ENCODE assay signal across 1 cellular context in the genomic region with DNA sequence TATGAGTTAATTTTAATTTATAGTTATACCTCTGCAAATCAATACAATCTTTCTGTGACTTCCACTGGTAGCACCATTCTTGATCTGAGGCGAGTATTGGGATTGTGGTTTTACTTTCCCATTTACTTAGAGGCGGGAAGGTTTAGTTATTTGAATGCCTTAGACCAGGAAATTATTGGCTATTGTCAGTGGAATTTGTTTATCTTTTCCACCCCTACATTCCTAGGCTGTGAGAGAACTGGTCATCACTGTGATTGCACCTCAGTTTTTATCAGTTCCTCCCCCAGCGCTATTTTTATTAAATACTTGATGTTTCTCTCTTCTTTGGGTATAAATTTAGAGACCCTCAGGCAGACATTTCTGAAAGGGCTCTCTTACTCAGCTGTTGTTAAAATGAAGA.
TF ChIP-seq lines count a peak whose summit lies in the region.

No MANE protein-coding gene starts in this region.

TF ChIP-seq in GM23338, 12 proteins besides CTCF, POLR2A, EP300 and RAD21 (continued from another document):
- TF ChIP-seq ZNF462 (CRISPR knock-in tag; IDR thresholded peaks at IDR 0.05) (no peak), STAT1 (IDR thresholded peaks at IDR 0.05; ENCODE audit: unreplicated experiment) (no peak), ZNF114 (CRISPR knock-in tag; IDR thresholded peaks at IDR 0.05) (no peak), CREB1 (CRISPR knock-in tag; IDR thresholded peaks at IDR 0.05; ENCODE audit: low read depth) (no peak), ZNF331 (CRISPR knock-in tag; IDR thresholded peaks at IDR 0.05; ENCODE audit: low read depth) (no peak), POLR2AphosphoS5 (IDR thresholded peaks at IDR 0.05; ENCODE audit: low read depth) (no peak), EZH2phosphoT487 (IDR thresholded peaks at IDR 0.05; ENCODE audit: unreplicated experiment) (no peak), EZH2 (IDR thresholded peaks at IDR 0.05; ENCODE audit: low read depth, unreplicated experiment) (no peak), REST (IDR thresholded peaks at IDR 0.05; ENCODE audit: unreplicated experiment) (no peak), NANOG (IDR thresholded peaks at IDR 0.05; ENCODE audit: borderline replicate concordance) (no peak)
- TF ChIP-seq, protein P1, sequence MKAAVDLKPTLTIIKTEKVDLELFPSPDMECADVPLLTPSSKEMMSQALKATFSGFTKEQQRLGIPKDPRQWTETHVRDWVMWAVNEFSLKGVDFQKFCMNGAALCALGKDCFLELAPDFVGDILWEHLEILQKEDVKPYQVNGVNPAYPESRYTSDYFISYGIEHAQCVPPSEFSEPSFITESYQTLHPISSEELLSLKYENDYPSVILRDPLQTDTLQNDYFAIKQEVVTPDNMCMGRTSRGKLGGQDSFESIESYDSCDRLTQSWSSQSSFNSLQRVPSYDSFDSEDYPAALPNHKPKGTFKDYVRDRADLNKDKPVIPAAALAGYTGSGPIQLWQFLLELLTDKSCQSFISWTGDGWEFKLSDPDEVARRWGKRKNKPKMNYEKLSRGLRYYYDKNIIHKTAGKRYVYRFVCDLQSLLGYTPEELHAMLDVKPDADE (IDR thresholded peaks at IDR 0.05) = no peak
TF ChIP-seq in GM23338: peak in this region for 0.
